In genomic region chr1:36174716-36175115, GRCh38 we compare ENCODE assay signal across 10 cellular contexts. TPM values are rescaled to one million over a fixed set of nuclear protein-coding genes. Genes with fewer than 3 reads are reported as not detected.
A peak's percentile ranks its signal among the peaks of the same experiment; 100 is the strongest.
DNase-seq lines count a peak whose midpoint lies in the region; ATAC-seq, FAIRE-seq and TF ChIP-seq lines count a peak whose summit lies in the region.
"Had no signal": no experiment of that assay in that cellular context is flagged by ENCODE, and none has a peak within 500 bp of the region (broad histone marks: within the 10 kb centered on the region; RNA-seq: fewer than 3 reads in every experiment).

No MANE protein-coding gene starts in this region.

- no peak overlapping the region for H2AFZ ChIP-seq in Karpas-422 (ENCODE audit: low read length)
- H2AFZ ChIP-seq in HepG2 (ENCODE audit: low read length) = no peak overlapping the region

- peak overlapping the region; percentile 43; the same call in 1 of the 2 replicates for H3K27ac ChIP-seq in Karpas-422 (ENCODE audit: low read length)
- peak overlapping the region; percentile 67 for H3K27ac ChIP-seq in RWPE1
- H3K27ac ChIP-seq in gastroesophageal sphincter = peak overlapping the region; percentile 5 to 80 (median 78)
- H3K27ac ChIP-seq in subcutaneous abdominal adipose tissue (ENCODE audit: low read depth, low read length) = peak overlapping the region; percentile 30
- no peak overlapping the region for H3K27ac ChIP-seq in ovary
- H3K27ac ChIP-seq in HepG2 (ENCODE audit: extremely low read length, insufficient read depth, low read length) = no peak overlapping the region

- H3K9ac ChIP-seq in Karpas-422 (ENCODE audit: low read length) (no peak overlapping the region), subcutaneous abdominal adipose tissue (ENCODE audit: low read length in 5 of 5) (no peak overlapping the region), HepG2 (ENCODE audit: insufficient read depth, low read depth, low read length) (no peak overlapping the region)

- WGBS in gastroesophageal sphincter (ENCODE audit: low coverage in 1 of 2), 2 donors = 63% methylated on average over 4 of the region's 11 CpGs; no CpG with 5 or more reads in 1 of the 2 donors
- 45 to 63% (median 54%) methylated on average over 11 of the region's 11 CpGs for WGBS in ovary, 3 donors
- 98% methylated on average over 11 of the region's 11 CpGs for WGBS in HepG2 (ENCODE audit: low lambda C conversion rate)

- H3K4me3 ChIP-seq in Karpas-422 (ENCODE audit: low read length) (no peak overlapping the region), gastroesophageal sphincter (no peak overlapping the region), subcutaneous abdominal adipose tissue (ENCODE audit: low read depth in 1 of 5, low read length in 5 of 5) (no peak overlapping the region), ovary (no peak overlapping the region), HepG2 (replicated peaks in 1 of 3; ENCODE audit: insufficient read depth in 1 of 3, low read depth in 2 of 3, low read length in 3 of 3) (no peak overlapping the region)

- H3K36me3 ChIP-seq in Karpas-422 (ENCODE audit: insufficient read depth, low read length) = peaks cover 29% of the 10 kb centered on the region
- peaks cover 0 to 95% of the 10 kb centered on the region in 2 donors for H3K36me3 ChIP-seq in gastroesophageal sphincter
- peaks cover 9 to 99% (median 92%) of the 10 kb centered on the region in 5 donors for H3K36me3 ChIP-seq in subcutaneous abdominal adipose tissue (ENCODE audit: control insufficient read depth in 5 of 5, insufficient read depth in 5 of 5, low read length in 5 of 5)
- no peaks in the 10 kb centered on the region for H3K36me3 ChIP-seq in ovary
- H3K36me3 ChIP-seq in HepG2 (replicated peaks in 1 of 2; ENCODE audit: control insufficient read depth in 1 of 2, insufficient read depth in 2 of 2, low read length in 2 of 2) = peaks cover 10 to 41% of the 10 kb centered on the region in 2 experiments; a peak in 4 of 5 replicates

- peaks cover 38% of the 10 kb centered on the region for H4K20me1 ChIP-seq in Karpas-422 (ENCODE audit: insufficient read depth, low read depth, low read length)
- no peaks in the 10 kb centered on the region for H4K20me1 ChIP-seq in HepG2 (ENCODE audit: insufficient read depth, low read length)

- POLR2A ChIA-PET in RWPE1 (lab: Yijun Ruan, JAX; ENCODE audit: low non-redundant PET) = no interaction called here
- POLR2A ChIA-PET in HepG2 (lab: Yijun Ruan, JAX) = no interaction called here

- TF ChIP-seq POLR2A in gastroesophageal sphincter (IDR thresholded peaks at IDR 0.05) = no peak
- no peak for TF ChIP-seq POLR2A in ovary (IDR thresholded peaks at IDR 0.05)
- no peak for TF ChIP-seq POLR2A in HepG2 (IDR thresholded peaks at IDR 0.05; ENCODE audit: insufficient read depth in 1 of 2, low read depth in 2 of 2, low read length in 2 of 2)

- no peak for FAIRE-seq in HepG2 (lab: Jason Lieb, UNC)
- FAIRE-seq: kidney had no signal

- no peak for DNase-seq in Karpas-422
- no peak for DNase-seq in RWPE1 (ENCODE audit: low spot score)
- no peak for DNase-seq in ovary
- no peak for DNase-seq in HepG2 (ENCODE audit: low spot score)
- DNase-seq: kidney had no signal

- H3K9me3 ChIP-seq in Karpas-422 (ENCODE audit: low read length) (no peaks in the 10 kb centered on the region), gastroesophageal sphincter (no peaks in the 10 kb centered on the region), subcutaneous abdominal adipose tissue (ENCODE audit: control insufficient read depth in 5 of 5, low read length in 5 of 5) (no peaks in the 10 kb centered on the region), ovary (no peaks in the 10 kb centered on the region), HepG2 (ENCODE audit: low read length) (no peaks in the 10 kb centered on the region)

- H3K4me2 ChIP-seq in Karpas-422 (ENCODE audit: low read depth, low read length, poor library complexity, severe bottlenecking) (no peak overlapping the region), HepG2 (ENCODE audit: low read depth, low read length) (no peak overlapping the region)

- intact Hi-C loops in ovary (cut with DNase I) (no loop called here), HepG2 (cut with micrococcal nuclease; ENCODE audit: unreplicated experiment) (no loop called here)

- H3K9me2 ChIP-seq in Karpas-422 (replicated peaks; ENCODE audit: insufficient read depth, low read length) = no peaks in the 10 kb centered on the region

- TF ChIP-seq RAD21 in HepG2 (CRISPR knock-in tag; IDR thresholded peaks at IDR 0.05) = no peak

- TF ChIP-seq EP300 in gastroesophageal sphincter (IDR thresholded peaks at IDR 0.05) (no peak), ovary (IDR thresholded peaks at IDR 0.05) (no peak), HepG2 (IDR thresholded peaks at IDR 0.05; ENCODE audit: low read depth in 2 of 2, low read length in 2 of 2) (no peak), HepG2 (CRISPR knock-in tag; IDR thresholded peaks at IDR 0.05; ENCODE audit: borderline replicate concordance) (no peak)

- H3K79me2 ChIP-seq in Karpas-422 (ENCODE audit: low read length) (peaks cover 22% of the 10 kb centered on the region), HepG2 (ENCODE audit: insufficient read depth, low read length) (no peaks in the 10 kb centered on the region)

- CTCF ChIA-PET in RWPE1 (lab: Yijun Ruan, JAX) (no interaction called here), HepG2 (lab: Yijun Ruan, JAX; ENCODE audit: low intra/inter-chr PET ratio, low total read pairs) (no interaction called here)

- ATAC-seq in gastroesophageal sphincter = no peak
- ATAC-seq in HepG2 = no peak
- no peak for ATAC-seq in HG02840 (IDR thresholded peaks at IDR 0.05; ENCODE audit: low FRiP score, unreplicated experiment)
- ATAC-seq: esophagus mucosa had no signal

- BruUV-seq in HepG2 (replicated peaks; lab: Mats Ljungman, UMichigan) = no TSS peak

- TF ChIP-seq CTCF in RWPE1 (conservative IDR thresholded peaks at IDR 0.05; ENCODE audit: low read depth) (no peak), gastroesophageal sphincter (IDR thresholded peaks at IDR 0.05) (no peak), ovary (IDR thresholded peaks at IDR 0.05) (no peak), HepG2 (CRISPR knock-in tag; IDR thresholded peaks at IDR 0.05) (no peak)

- H3K27me3 ChIP-seq in Karpas-422 (ENCODE audit: low read length) (no peaks in the 10 kb centered on the region), gastroesophageal sphincter (no peaks in the 10 kb centered on the region), subcutaneous abdominal adipose tissue (ENCODE audit: control insufficient read depth in 5 of 5, insufficient read depth in 4 of 5, low read length in 5 of 5) (no peaks in the 10 kb centered on the region), ovary (no peaks in the 10 kb centered on the region), HepG2 (ENCODE audit: control insufficient read depth in 1 of 2, insufficient read depth in 2 of 2, low read length in 2 of 2) (no peaks in the 10 kb centered on the region)

- peaks cover 57% of the 10 kb centered on the region for H3K4me1 ChIP-seq in Karpas-422 (ENCODE audit: low read length)
- peaks cover 4 to 88% (median 11%) of the 10 kb centered on the region in 3 donors for H3K4me1 ChIP-seq in gastroesophageal sphincter
- H3K4me1 ChIP-seq in subcutaneous abdominal adipose tissue (ENCODE audit: control insufficient read depth in 5 of 5, insufficient read depth in 5 of 5, low read length in 5 of 5) = peaks cover 0 to 31% (median 12%) of the 10 kb centered on the region in 5 donors
- H3K4me1 ChIP-seq in ovary (ENCODE audit: insufficient read depth) = no peaks in the 10 kb centered on the region
- H3K4me1 ChIP-seq in HepG2 (ENCODE audit: insufficient read depth, low read length) = no peaks in the 10 kb centered on the region

- in situ Hi-C loops in HepG2 (cut with HindIII; ENCODE audit: extremely low pct_ligation_motif_present, low pct_unique_long_range_greater_than_20kb) = no loop called here

RNA-seq across cellular contexts. Expression of gene MAP7D1, which starts 18.8 kb away (rescaled TPM):
- total RNA-seq in Karpas-422 (2014; rRNA removed; shearing (Covaris generic); ENCODE audit: low replicate concordance) = 24.1 and 87.3 TPM in 2 replicates
- total RNA-seq in gastroesophageal sphincter (100 to 1,000 TPM; 147 to 243 (median 172) TPM), ovary (10 to 100 TPM; 34.9 to 99.1 (median 69.0) TPM), HepG2 (2016; rRNA removed; fragmentation: Illumina TruSeq; extraction: Trizol) (5.5 and 7.2 TPM in 2 replicates)
- polyA plus RNA-seq in ovary (10 to 100 TPM; 31.4 to 44.3 TPM), HepG2 (2011; rRNA removed) (5.6 and 6.8 TPM in 2 replicates)
- 2.9 and 3.9 TPM in 2 replicates for total RNA-seq in HepG2 (2016; cell fraction: cytosol; rRNA removed; fragmentation: Illumina TruSeq; extraction: Trizol; ENCODE audit: low read depth)
- 6.3 and 7.8 TPM in 2 replicates for total RNA-seq in HepG2 (2016; cell fraction: insoluble cytoplasmic fraction; rRNA removed; fragmentation: Illumina TruSeq; extraction: Trizol)
- 4.2 TPM in 2 replicates for total RNA-seq in HepG2 (2016; cell fraction: membrane; rRNA removed; fragmentation: Illumina TruSeq; extraction: Trizol)
- total RNA-seq in HepG2 (2016; cell fraction: nucleus; rRNA removed; fragmentation: Illumina TruSeq; extraction: Trizol) = 6.1 and 7.9 TPM in 2 replicates
- polyA plus RNA-seq in HepG2 (2011; cell fraction: cytosol; rRNA removed) = 4.7 and 5.2 TPM in 2 replicates
- 14.7 and 14.9 TPM in 2 replicates for polyA plus RNA-seq in HepG2 (2011; cell fraction: nucleus; rRNA removed)
- 7.7 and 14.1 TPM in 2 replicates for polyA plus RNA-seq in HepG2 (2012)
- 1.7 and 2.4 TPM in 2 replicates for polyA plus RNA-seq in HepG2 (2016; cell fraction: cytosol; fragmentation: Illumina TruSeq; extraction: Trizol; ENCODE audit: low read depth)
- 14.2 and 15.7 TPM in 2 replicates for polyA plus RNA-seq in HepG2 (2016; cell fraction: insoluble cytoplasmic fraction; fragmentation: Illumina TruSeq; extraction: Trizol; ENCODE audit: low read depth)
- 4.5 and 4.6 TPM in 2 replicates for polyA plus RNA-seq in HepG2 (2016; cell fraction: membrane; fragmentation: Illumina TruSeq; extraction: Trizol; ENCODE audit: low read depth)
- polyA plus RNA-seq in HepG2 (2016; cell fraction: nucleus; fragmentation: Illumina TruSeq; extraction: Trizol; ENCODE audit: insufficient read depth, low read depth) = 19.3 and 21.5 TPM in 2 replicates
- polyA minus RNA-seq in HepG2 (2011; rRNA and poly(A)+ RNA removed; ENCODE audit: low replicate concordance) = 8.3 and 16.3 TPM in 2 replicates
- polyA minus RNA-seq in HepG2 (2011; cell fraction: cytosol; rRNA and poly(A)+ RNA removed) = 6.0 and 8.5 TPM in 2 replicates
- polyA minus RNA-seq in HepG2 (2011; cell fraction: nucleus; rRNA and poly(A)+ RNA removed) = 4.0 and 7.2 TPM in 2 replicates

RNA-seq across cellular contexts. Expression of gene TRAPPC3, which starts 25.4 kb away (rescaled TPM):
- total RNA-seq in Karpas-422 (2014; rRNA removed; shearing (Covaris generic); ENCODE audit: low replicate concordance) = 46.7 and 81.0 TPM in 2 replicates
- 100 to 1,000 TPM; 102 to 166 (median 129) TPM for total RNA-seq in gastroesophageal sphincter
- total RNA-seq in ovary = 10 to 100 TPM; 42.3 to 49.6 (median 45.2) TPM
- polyA plus RNA-seq in ovary = 10 to 100 TPM; 44.0 to 94.6 TPM
- total RNA-seq in HepG2 (2016; rRNA removed; fragmentation: Illumina TruSeq; extraction: Trizol) = 62.4 and 66.7 TPM in 2 replicates
- 33.8 and 35.1 TPM in 2 replicates for total RNA-seq in HepG2 (2016; cell fraction: cytosol; rRNA removed; fragmentation: Illumina TruSeq; extraction: Trizol; ENCODE audit: low read depth)
- total RNA-seq in HepG2 (2016; cell fraction: insoluble cytoplasmic fraction; rRNA removed; fragmentation: Illumina TruSeq; extraction: Trizol) = 67.4 and 70.9 TPM in 2 replicates
- 51.3 and 59.4 TPM in 2 replicates for total RNA-seq in HepG2 (2016; cell fraction: membrane; rRNA removed; fragmentation: Illumina TruSeq; extraction: Trizol)
- total RNA-seq in HepG2 (2016; cell fraction: nucleus; rRNA removed; fragmentation: Illumina TruSeq; extraction: Trizol) = 32.1 and 40.4 TPM in 2 replicates
- 48.0 and 53.7 TPM in 2 replicates for polyA plus RNA-seq in HepG2 (2011; rRNA removed)
- 54.6 and 63.8 TPM in 2 replicates for polyA plus RNA-seq in HepG2 (2011; cell fraction: cytosol; rRNA removed)
- 23.5 and 23.9 TPM in 2 replicates for polyA plus RNA-seq in HepG2 (2011; cell fraction: nucleus; rRNA removed)
- 39.6 and 48.9 TPM in 2 replicates for polyA plus RNA-seq in HepG2 (2012)
- 32.8 and 40.4 TPM in 2 replicates for polyA plus RNA-seq in HepG2 (2016; cell fraction: cytosol; fragmentation: Illumina TruSeq; extraction: Trizol; ENCODE audit: low read depth)
- 70.8 and 86.6 TPM in 2 replicates for polyA plus RNA-seq in HepG2 (2016; cell fraction: insoluble cytoplasmic fraction; fragmentation: Illumina TruSeq; extraction: Trizol; ENCODE audit: low read depth)
- 45.9 and 53.3 TPM in 2 replicates for polyA plus RNA-seq in HepG2 (2016; cell fraction: membrane; fragmentation: Illumina TruSeq; extraction: Trizol; ENCODE audit: low read depth)
- 58.4 and 69.5 TPM in 2 replicates for polyA plus RNA-seq in HepG2 (2016; cell fraction: nucleus; fragmentation: Illumina TruSeq; extraction: Trizol; ENCODE audit: insufficient read depth, low read depth)
- polyA minus RNA-seq in HepG2 (2011; rRNA and poly(A)+ RNA removed; ENCODE audit: low replicate concordance) = 12.2 and 41.8 TPM in 2 replicates
- 16.1 and 26.3 TPM in 2 replicates for polyA minus RNA-seq in HepG2 (2011; cell fraction: cytosol; rRNA and poly(A)+ RNA removed)
- polyA minus RNA-seq in HepG2 (2011; cell fraction: nucleus; rRNA and poly(A)+ RNA removed) = 10.3 and 14.2 TPM in 2 replicates

RNA-seq across cellular contexts. Expression of gene THRAP3, which starts 49.5 kb away (rescaled TPM):
- 47.0 and 56.2 TPM in 2 replicates for total RNA-seq in Karpas-422 (2014; rRNA removed; shearing (Covaris generic); ENCODE audit: low replicate concordance)
- total RNA-seq in gastroesophageal sphincter (100 to 1,000 TPM; 100 to 123 (median 114) TPM), ovary (100 to 1,000 TPM in 1 of 7 donors, 10 to 100 TPM in 6; 49.2 to 101 (median 92.6) TPM), HepG2 (2016; rRNA removed; fragmentation: Illumina TruSeq; extraction: Trizol) (92.6 and 127 TPM in 2 replicates)
- polyA plus RNA-seq in ovary (100 to 1,000 TPM in 1 of 2 donors, 10 to 100 TPM in 1; 40.2 to 109 TPM), HepG2 (2011; rRNA removed) (45.0 and 48.3 TPM in 2 replicates)
- 4.4 and 4.8 TPM in 2 replicates for total RNA-seq in HepG2 (2016; cell fraction: cytosol; rRNA removed; fragmentation: Illumina TruSeq; extraction: Trizol; ENCODE audit: low read depth)
- 91.8 and 120 TPM in 2 replicates for total RNA-seq in HepG2 (2016; cell fraction: insoluble cytoplasmic fraction; rRNA removed; fragmentation: Illumina TruSeq; extraction: Trizol)
- total RNA-seq in HepG2 (2016; cell fraction: membrane; rRNA removed; fragmentation: Illumina TruSeq; extraction: Trizol) = 17.0 and 19.1 TPM in 2 replicates
- total RNA-seq in HepG2 (2016; cell fraction: nucleus; rRNA removed; fragmentation: Illumina TruSeq; extraction: Trizol) = 65.3 and 66.9 TPM in 2 replicates
- 24.6 and 36.8 TPM in 2 replicates for polyA plus RNA-seq in HepG2 (2011; cell fraction: cytosol; rRNA removed)
- 24.7 and 31.6 TPM in 2 replicates for polyA plus RNA-seq in HepG2 (2011; cell fraction: nucleus; rRNA removed)
- polyA plus RNA-seq in HepG2 (2012) = 42.6 and 51.5 TPM in 2 replicates
- polyA plus RNA-seq in HepG2 (2016; cell fraction: cytosol; fragmentation: Illumina TruSeq; extraction: Trizol; ENCODE audit: low read depth) = 2.2 and 2.7 TPM in 2 replicates
- polyA plus RNA-seq in HepG2 (2016; cell fraction: insoluble cytoplasmic fraction; fragmentation: Illumina TruSeq; extraction: Trizol; ENCODE audit: low read depth) = 84.9 and 85.0 TPM in 2 replicates
- polyA plus RNA-seq in HepG2 (2016; cell fraction: membrane; fragmentation: Illumina TruSeq; extraction: Trizol; ENCODE audit: low read depth) = 6.4 and 7.9 TPM in 2 replicates
- 72.6 and 82.4 TPM in 2 replicates for polyA plus RNA-seq in HepG2 (2016; cell fraction: nucleus; fragmentation: Illumina TruSeq; extraction: Trizol; ENCODE audit: insufficient read depth, low read depth)
- polyA minus RNA-seq in HepG2 (2011; rRNA and poly(A)+ RNA removed; ENCODE audit: low replicate concordance) = 52.7 and 91.8 TPM in 2 replicates
- polyA minus RNA-seq in HepG2 (2011; cell fraction: cytosol; rRNA and poly(A)+ RNA removed) = 53.5 and 56.4 TPM in 2 replicates
- polyA minus RNA-seq in HepG2 (2011; cell fraction: nucleus; rRNA and poly(A)+ RNA removed) = 36.8 and 66.3 TPM in 2 replicates

RNA-seq across cellular contexts. Expression of gene COL8A2, which starts 49.7 kb away (rescaled TPM):
- total RNA-seq in Karpas-422 (2014; rRNA removed; shearing (Covaris generic); ENCODE audit: low replicate concordance) = 0.04 TPM in 1 of 2 replicates, not detected in the other
- total RNA-seq in gastroesophageal sphincter (10 to 100 TPM; 43.3 to 57.8 (median 50.6) TPM), ovary (1 to 10 TPM; 2.5 to 6.2 (median 4.1) TPM), HepG2 (2016; rRNA removed; fragmentation: Illumina TruSeq; extraction: Trizol) (0.04 and 0.24 TPM in 2 replicates)
- polyA plus RNA-seq in ovary (1 to 10 TPM; 2.3 to 4.6 TPM), HepG2 (2011; rRNA removed) (0.13 and 0.24 TPM in 2 replicates)
- total RNA-seq in HepG2 (2016; cell fraction: cytosol; rRNA removed; fragmentation: Illumina TruSeq; extraction: Trizol; ENCODE audit: low read depth) = not detected in 2 replicates
- total RNA-seq in HepG2 (2016; cell fraction: insoluble cytoplasmic fraction; rRNA removed; fragmentation: Illumina TruSeq; extraction: Trizol) = 0.04 and 0.09 TPM in 2 replicates
- total RNA-seq in HepG2 (2016; cell fraction: membrane; rRNA removed; fragmentation: Illumina TruSeq; extraction: Trizol) = 0.06 TPM in 1 of 2 replicates, not detected in the other
- total RNA-seq in HepG2 (2016; cell fraction: nucleus; rRNA removed; fragmentation: Illumina TruSeq; extraction: Trizol) = 0.19 and 0.34 TPM in 2 replicates
- 0.21 and 0.22 TPM in 2 replicates for polyA plus RNA-seq in HepG2 (2011; cell fraction: cytosol; rRNA removed)
- polyA plus RNA-seq in HepG2 (2011; cell fraction: nucleus; rRNA removed) = 0.52 and 0.53 TPM in 2 replicates
- polyA plus RNA-seq in HepG2 (2012) = 0.13 and 0.17 TPM in 2 replicates
- not detected in 2 replicates for polyA plus RNA-seq in HepG2 (2016; cell fraction: cytosol; fragmentation: Illumina TruSeq; extraction: Trizol; ENCODE audit: low read depth)
- polyA plus RNA-seq in HepG2 (2016; cell fraction: insoluble cytoplasmic fraction; fragmentation: Illumina TruSeq; extraction: Trizol; ENCODE audit: low read depth) = 0.10 TPM in 1 of 2 replicates, not detected in the other
- polyA plus RNA-seq in HepG2 (2016; cell fraction: membrane; fragmentation: Illumina TruSeq; extraction: Trizol; ENCODE audit: low read depth) = 0.03 TPM in 1 of 2 replicates, not detected in the other
- 0.20 TPM in 1 of 2 replicates, not detected in the other for polyA plus RNA-seq in HepG2 (2016; cell fraction: nucleus; fragmentation: Illumina TruSeq; extraction: Trizol; ENCODE audit: insufficient read depth, low read depth)
- 0.07 and 0.52 TPM in 2 replicates for polyA minus RNA-seq in HepG2 (2011; rRNA and poly(A)+ RNA removed; ENCODE audit: low replicate concordance)
- 0.20 and 0.26 TPM in 2 replicates for polyA minus RNA-seq in HepG2 (2011; cell fraction: cytosol; rRNA and poly(A)+ RNA removed)
- polyA minus RNA-seq in HepG2 (2011; cell fraction: nucleus; rRNA and poly(A)+ RNA removed) = 0.50 and 0.52 TPM in 2 replicates
- total RNA-seq: T-helper 2 cell treated with Interferon-gamma antibody and Interleukin-4, amounts not matched to agents 100 ng/mL and 5 ng/mL, for 36 hours had no signal

Comparison
In these comparisons a context has a peak if more than half of its experiments do, and no peak if none do; other contexts are left out.
1. H3K27ac ChIP-seq: peak in Karpas-422 (single experiment), RWPE1 (single experiment), gastroesophageal sphincter (4 of 4) and subcutaneous abdominal adipose tissue (single experiment); none in ovary (0 of 2) and HepG2 (single experiment).